ENCODE assay signal across 8 cellular contexts in genomic region chr6:125780540-125781306, GRCh38. TPM values are rescaled to one million over a fixed set of nuclear protein-coding genes. Genes with fewer than 3 reads are reported as not detected.
DNase-seq lines count a peak whose midpoint lies in the region; ATAC-seq and TF ChIP-seq lines count a peak whose summit lies in the region.

No MANE protein-coding gene starts in this region.

- intact Hi-C loops in body of pancreas (cut with DNase I): no loop called here

- H3K27ac Mint-ChIP-seq in immature natural killer cell: no peak overlapping the region

- H3K4me1 ChIP-seq in body of pancreas: peaks cover 7% of the 10 kb centered on the region

- no peaks in the 10 kb centered on the region for H3K36me3 Mint-ChIP-seq in immature natural killer cell

- no peaks in the 10 kb centered on the region for H3K9me3 Mint-ChIP-seq in immature natural killer cell

- H3K36me3 ChIP-seq in body of pancreas (replicated peaks in 1 of 2; ENCODE audit: insufficient read depth in 1 of 2, low read depth in 2 of 2): no peaks in the 10 kb centered on the region

- H3K9me3 ChIP-seq in body of pancreas: no peaks in the 10 kb centered on the region

- peak; percentile 45 for DNase-seq in NK-92 treated with Interleukin-12 subunit alpha and Interleukin-12 subunit beta, amount 100 ng/mL, for 24 hours (lab: John Stamatoyannopoulos, UW)
- DNase-seq in NK-92 (lab: John Stamatoyannopoulos, UW; ENCODE audit: unreplicated experiment) (no peak), NCI-H146 (lab: John Stamatoyannopoulos, UW) (peak; percentile 88), T-helper 2 cell (peak in 4 of 5 experiments; percentile 20 to 81 (median 51)), body of pancreas (peak; percentile 53 to 64 (median 58)), immature natural killer cell (peak; percentile 70 to 75 (median 74))
- DNase-seq in stimulated activated CD4-positive, alpha-beta T cell treated with anti-CD3 and anti-CD28 coated beads, Interleukin-12 subunit alpha, Interleukin-12 subunit beta, amount 100 ng/mL, for 4 hours: peak; percentile 47

- WGBS in body of pancreas, 2 donors: 0 to 1% methylated on average over 28 of the region's 28 CpGs

- no peak for TF ChIP-seq CTCF in body of pancreas (IDR thresholded peaks at IDR 0.05)

- peak; percentile 36 to 85 (median 81) for TF ChIP-seq POLR2A in body of pancreas (IDR thresholded peaks at IDR 0.05)

- peaks cover 7 to 16% of the 10 kb centered on the region in 2 donors for H3K4me1 Mint-ChIP-seq in immature natural killer cell

- H3K27ac ChIP-seq in body of pancreas: peak overlapping the region; percentile 91 to 98 (median 94)

- peak overlapping the region; percentile 7 to 57 for H3K4me3 ChIP-seq in body of pancreas

- no peak overlapping the region for H3K4me3 Mint-ChIP-seq in immature natural killer cell

- ATAC-seq in HG02870 (IDR thresholded peaks at IDR 0.05; ENCODE audit: unreplicated experiment) (peak; percentile 75), body of pancreas (peak; percentile 82)

- no peaks in the 10 kb centered on the region for H3K27me3 ChIP-seq in body of pancreas

- H3K27me3 Mint-ChIP-seq in immature natural killer cell (ENCODE audit: low read depth in 3 of 3): no peaks in the 10 kb centered on the region

RNA-seq across cellular contexts. Expression of gene NCOA7, which starts 10.0 kb away (rescaled TPM):
- total RNA-seq in body of pancreas: 10 to 100 TPM; 26.5 to 30.0 TPM
- 10 to 100 TPM; 10.2 to 48.1 (median 16.1) TPM for polyA plus RNA-seq in immature natural killer cell

RNA-seq across cellular contexts. Expression of gene HEY2, which starts 31.3 kb away (rescaled TPM):
- 1 to 10 TPM; 2.6 to 7.3 TPM for total RNA-seq in body of pancreas
- 1 to 10 TPM in 1 of 3 donors, under 1 TPM in 2; 0.72 to 2.1 (median 0.76) TPM for polyA plus RNA-seq in immature natural killer cell
